Comparison of ENCODE assay signal across 8 cellular contexts in the genomic region with DNA sequence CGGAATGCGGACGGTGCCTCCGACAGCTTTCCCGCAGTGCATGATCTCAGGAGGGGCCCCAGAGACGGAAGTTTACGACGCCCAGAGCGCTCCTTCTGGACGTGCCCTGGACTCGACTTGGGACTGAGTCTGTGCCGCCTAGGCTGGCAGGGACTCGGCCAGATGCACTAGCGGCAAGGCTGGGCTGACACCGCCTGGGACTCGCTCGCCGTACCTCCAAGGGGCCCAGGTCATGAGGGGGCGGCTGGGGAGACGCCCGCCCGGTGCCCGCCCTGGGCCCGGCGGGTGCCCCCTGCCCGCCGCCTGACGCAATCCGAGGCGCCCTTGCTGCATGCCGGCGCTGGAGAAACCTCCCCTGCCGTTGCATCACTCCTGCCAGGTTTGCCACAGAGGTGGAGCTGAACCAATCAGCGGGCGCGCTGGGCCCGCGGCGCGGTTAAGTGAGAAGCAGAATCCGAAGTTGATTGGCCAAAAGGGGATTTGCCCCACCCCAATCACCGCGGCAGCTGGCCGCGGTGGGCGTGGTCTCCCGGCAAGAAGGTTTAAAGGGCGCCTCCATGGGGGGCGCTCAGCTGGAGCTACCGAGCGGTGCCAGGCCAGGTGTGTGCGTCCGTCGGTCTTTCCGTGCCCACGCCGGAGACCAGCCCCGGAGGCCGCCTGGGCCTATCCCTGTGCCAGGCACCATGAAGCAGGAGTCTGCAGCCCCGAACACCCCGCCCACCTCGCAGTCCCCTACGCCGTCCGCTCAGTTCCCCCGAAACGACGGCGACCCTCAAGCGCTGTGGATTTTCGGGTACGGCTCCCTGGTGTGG. TPM values are rescaled to one million over a fixed set of nuclear protein-coding genes. Genes with fewer than 3 reads are reported as not detected.
A peak's percentile ranks its signal among the peaks of the same experiment; 100 is the strongest.
DNase-seq lines count a peak whose midpoint lies in the region; ATAC-seq, FAIRE-seq and TF ChIP-seq lines count a peak whose summit lies in the region.

A gene with protein sequence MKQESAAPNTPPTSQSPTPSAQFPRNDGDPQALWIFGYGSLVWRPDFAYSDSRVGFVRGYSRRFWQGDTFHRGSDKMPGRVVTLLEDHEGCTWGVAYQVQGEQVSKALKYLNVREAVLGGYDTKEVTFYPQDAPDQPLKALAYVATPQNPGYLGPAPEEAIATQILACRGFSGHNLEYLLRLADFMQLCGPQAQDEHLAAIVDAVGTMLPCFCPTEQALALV (plus strand): TSS at position 571 of the 812 bp plus-strand sequence. CDS start 113 bp downstream, at position 684.

- intact Hi-C loops in Right ventricle myocardium inferior (cut with DNase I) = no loop called here
- intact Hi-C loops in pancreas (cut with DNase I) = no loop called here
- intact Hi-C loops in tibial artery (cut with DNase I; ENCODE audit: low total_unique reads) = no loop called here

- 1% methylated on average over 71 to 72 of the region's 72 CpGs for WGBS in pancreas, 2 donors

- H3K36me3 ChIP-seq in pancreas (no peaks in the 10 kb centered on the region), tibial artery (no peaks in the 10 kb centered on the region)

- peak within 1 kb of the TSS; percentile 91 to 96 for H3K27ac Mint-ChIP-seq in activated naive CD4-positive, alpha-beta T cell treated with anti-CD3 and anti-CD28 coated beads, Interleukin-2, amount 50 U/mL, for 72 hours

- POLR2A ChIA-PET in GM10248 (lab: Yijun Ruan, JAX) = interaction anchor here (0.6 to 1.2 kb wide), 7 partner anchors 9 to 59 kb away, joined by 3 to 14 read pairs (median 4); partner anchors contain the start of gene VPS18

- peak; percentile 16 for TF ChIP-seq CTCF in GM10248 (IDR thresholded peaks at IDR 0.05; ENCODE audit: control extremely low read depth, extremely low read depth, low read depth, missing control alignments)
- TF ChIP-seq CTCF in pancreas (IDR thresholded peaks at IDR 0.05) = no peak
- no peak for TF ChIP-seq CTCF in tibial artery (IDR thresholded peaks at IDR 0.05)

- peaks cover 5 to 9% of the 10 kb centered on the region in 2 donors for H3K36me3 Mint-ChIP-seq in activated naive CD4-positive, alpha-beta T cell treated with anti-CD3 and anti-CD28 coated beads, Interleukin-2, amount 50 U/mL, for 72 hours

- peak within 1 kb of the TSS; percentile 38 to 67 (median 54) for H3K4me3 ChIP-seq in pancreas
- H3K4me3 ChIP-seq in tibial artery = peak within 1 kb of the TSS; percentile 77 to 87

- H3K4me1 ChIP-seq in pancreas (peaks cover 14 to 30% (median 30%) of the 10 kb centered on the region in 3 donors), tibial artery (peaks cover 0 to 52% (median 38%) of the 10 kb centered on the region in 4 donors)

- H3K27me3 ChIP-seq in pancreas (no peaks in the 10 kb centered on the region), tibial artery (no peaks in the 10 kb centered on the region)

- H3K9me3 ChIP-seq in pancreas (no peaks in the 10 kb centered on the region), tibial artery (no peaks in the 10 kb centered on the region)

- DNase-seq in GM10248 (ENCODE audit: extremely low spot score) (peak; percentile 99), NCI-H1048 (lab: John Stamatoyannopoulos, UW) (peak; percentile 96), Right ventricle myocardium inferior (ENCODE audit: missing footprints) (peak; percentile 98), pancreas (peak; percentile 95 to 98 (median 96)), tibial artery (peak; percentile 94 to 97)
- DNase-seq in activated naive CD4-positive, alpha-beta T cell treated with anti-CD3 and anti-CD28 coated beads, Interleukin-2, amount 50 U/mL, for 72 hours (ENCODE audit: low spot score in 2 of 2) = peak; percentile 95 to 97

- no peak for FAIRE-seq in pancreas (lab: Jason Lieb, UNC)

- peak; percentile 82 for ATAC-seq in HG02571 (IDR thresholded peaks at IDR 0.05; ENCODE audit: unreplicated experiment)
- peak; percentile 96 for ATAC-seq in SK-N-SH treated with all-trans-retinoic acid at 6 μM for 48 hours
- peak; percentile 95 for ATAC-seq in activated naive CD4-positive, alpha-beta T cell treated with anti-CD3 and anti-CD28 coated beads, Interleukin-2, amount 50 U/mL, for 72 hours
- ATAC-seq in Right ventricle myocardium inferior = peak; percentile 92
- ATAC-seq in pancreas = peak; percentile 86 to 92 (median 90)

- H3K27ac ChIP-seq in pancreas = peak within 1 kb of the TSS; percentile 74 to 85 (median 78)
- peak within 1 kb of the TSS; percentile 81 to 82 for H3K27ac ChIP-seq in tibial artery

- CTCF ChIA-PET in GM10248 (lab: Yijun Ruan, JAX) = interaction anchor here (0.7 to 5.8 kb wide), 12 partner anchors 11 to 278 kb away, joined by 3 to 75 read pairs (median 4); partner anchors contain the start of genes CHP1 and VPS18

- no peaks in the 10 kb centered on the region for H3K9me3 Mint-ChIP-seq in activated naive CD4-positive, alpha-beta T cell treated with anti-CD3 and anti-CD28 coated beads, Interleukin-2, amount 50 U/mL, for 72 hours

TF ChIP-seq in SK-N-SH treated with all-trans-retinoic acid at 6 μM for 48 hours, 23 proteins besides CTCF, POLR2A, EP300 and RAD21:
- TF ChIP-seq ARNTL (CRISPR knock-in tag; IDR thresholded peaks at IDR 0.05; ENCODE audit: borderline replicate concordance, low read depth) = no peak
- TF ChIP-seq ZFP30 (CRISPR knock-in tag; IDR thresholded peaks at IDR 0.05) = 0 out of 2 replicates have a peak, but pooled peaks have one; percentile 11

RNA-seq across cellular contexts. Expression of the gene that starts here (rescaled TPM):
- total RNA-seq in activated naive CD4-positive, alpha-beta T cell treated with anti-CD3 and anti-CD28 coated beads, Interleukin-2, amount 50 U/mL, for 72 hours = 10 to 100 TPM; 12.9 to 16.3 TPM
- total RNA-seq in Right ventricle myocardium inferior = 0.81 TPM
- total RNA-seq in pancreas = 10 to 100 TPM in 1 of 6 donors, 1 to 10 TPM in 4, under 1 TPM in 1; 0.40 to 90.5 (median 2.2) TPM
- 1 to 10 TPM; 2.5 to 6.1 TPM for polyA plus RNA-seq in pancreas

Comparison
In these comparisons a context has a peak if more than half of its experiments do, and no peak if none do; other contexts are left out.
1. Peak in every context shown above with its lines: DNase-seq, ATAC-seq, H3K4me3 ChIP-seq and H3K27ac ChIP-seq.
2. Peak in DNase-seq and ATAC-seq in Right ventricle myocardium inferior; RNA of the gene not detected or under 1 TPM.